18 cellular contexts compared by ENCODE assay signal in the genomic region with DNA sequence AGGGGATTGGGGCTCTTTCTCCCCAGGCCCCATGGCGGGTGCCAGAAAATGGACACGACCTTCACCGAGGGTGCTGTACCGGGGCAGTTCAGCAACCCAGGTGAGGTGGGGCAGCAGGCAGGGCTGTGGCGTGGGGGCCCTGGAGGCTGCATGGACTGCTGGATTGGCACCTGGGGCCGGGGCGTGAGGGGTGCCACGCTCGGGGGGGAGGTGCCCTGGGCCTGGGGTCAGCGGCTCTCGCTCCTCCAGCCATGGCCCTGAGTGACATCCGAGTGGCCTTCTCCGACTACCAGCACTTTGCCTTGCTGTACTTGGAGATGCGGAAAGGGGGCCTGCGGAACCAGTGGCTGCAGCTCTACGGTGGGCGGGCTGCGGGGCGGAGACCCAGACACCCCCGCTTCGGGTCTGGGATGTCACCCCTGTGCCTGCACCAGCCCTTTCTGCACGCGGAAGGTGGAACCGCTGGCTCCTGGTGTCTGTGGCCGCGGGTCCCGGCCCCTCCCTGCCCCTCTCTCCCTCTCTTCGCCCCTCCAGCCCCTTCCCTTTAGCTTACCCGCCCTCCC. TPM values are rescaled to one million over a fixed set of nuclear protein-coding genes. Genes with fewer than 3 reads are reported as not detected.
"Had no signal": no experiment of that assay in that cellular context is flagged by ENCODE, and none has a peak within 500 bp of the region (broad histone marks: within the 10 kb centered on the region; RNA-seq: fewer than 3 reads in every experiment).

No MANE protein-coding gene starts in this region.

- H3K9me3 ChIP-seq: adrenal gland, esophagus squamous epithelium, upper lobe of right lung had no signal

- H3K36me3 Mint-ChIP-seq: stimulated activated effector memory CD8-positive, alpha-beta T cell treated with anti-CD3 and anti-CD28 coated beads, Interleukin-12 subunit alpha, Interleukin-12 subunit beta, amount 100 ng/mL, for 72 hours had no signal

- H3K4me1 ChIP-seq: adrenal gland had no signal

- H3K9me3 Mint-ChIP-seq: activated B cell treated with CpG ODN at 0.5 μM for 24 hours; activated CD4-positive, alpha-beta T cell treated with anti-CD3 and anti-CD28 coated beads, Interleukin-2, amount 10 ng/mL, durations not matched to agents 7 days and 5 days; activated naive CD4-positive, alpha-beta T cell treated with anti-CD3 and anti-CD28 coated beads for 36 hours; activated T-helper 17 cell treated with anti-CD3 and anti-CD28 coated beads, Interleukin-2, amount 50 U/mL, for 72 hours; stimulated activated effector memory CD8-positive, alpha-beta T cell treated with anti-CD3 and anti-CD28 coated beads, Interleukin-12 subunit alpha, Interleukin-12 subunit beta, amount 100 ng/mL, for 72 hours; T-helper 1 cell treated with Interleukin-12 subunit alpha and Interleukin-12 subunit beta and Interleukin-4 antibody, amounts not matched to agents 30 μg/mL and 1 μg/mL, for 36 hours had no signal

- H3K27ac Mint-ChIP-seq: activated B cell treated with CpG ODN at 0.5 μM for 24 hours; activated naive CD4-positive, alpha-beta T cell treated with anti-CD3 and anti-CD28 coated beads for 36 hours; activated T-helper 17 cell treated with anti-CD3 and anti-CD28 coated beads, Interleukin-2, amount 50 U/mL, for 72 hours; stimulated activated effector memory CD8-positive, alpha-beta T cell treated with anti-CD3 and anti-CD28 coated beads, Interleukin-12 subunit alpha, Interleukin-12 subunit beta, amount 100 ng/mL, for 72 hours; T-helper 1 cell treated with Interleukin-12 subunit alpha and Interleukin-12 subunit beta and Interleukin-4 antibody, amounts not matched to agents 30 μg/mL and 1 μg/mL, for 36 hours had no signal

- H3K36me3 ChIP-seq: adrenal gland, esophagus squamous epithelium, upper lobe of right lung had no signal

- H3K4me3 Mint-ChIP-seq: activated B cell treated with CpG ODN at 0.5 μM for 24 hours; activated CD4-positive, alpha-beta T cell treated with anti-CD3 and anti-CD28 coated beads, Interleukin-2, amount 10 ng/mL, durations not matched to agents 7 days and 5 days; activated naive CD4-positive, alpha-beta T cell treated with anti-CD3 and anti-CD28 coated beads for 36 hours; activated T-helper 17 cell treated with anti-CD3 and anti-CD28 coated beads, Interleukin-2, amount 50 U/mL, for 72 hours; stimulated activated effector memory CD8-positive, alpha-beta T cell treated with anti-CD3 and anti-CD28 coated beads, Interleukin-12 subunit alpha, Interleukin-12 subunit beta, amount 100 ng/mL, for 72 hours; T-helper 1 cell treated with Interleukin-12 subunit alpha and Interleukin-12 subunit beta and Interleukin-4 antibody, amounts not matched to agents 30 μg/mL and 1 μg/mL, for 36 hours had no signal

- H3K27ac ChIP-seq: adrenal gland, esophagus squamous epithelium, skin epidermis, upper lobe of right lung had no signal

- DNase-seq: activated B cell treated with CpG ODN at 0.5 μM for 24 hours; activated CD4-positive, alpha-beta T cell treated with anti-CD3 and anti-CD28 coated beads, Interleukin-2, amount 10 ng/mL, durations not matched to agents 7 days and 5 days; activated naive CD4-positive, alpha-beta T cell treated with anti-CD3 and anti-CD28 coated beads for 36 hours; activated T-cell treated with anti-CD3 and anti-CD28 coated beads for 4 hours; adrenal gland; cerebellar nuclear complex; esophagus squamous epithelium; foreskin fibroblast; islet precursor cell; upper lobe of right lung had no signal

- H3K4me3 ChIP-seq: adrenal gland, skin epidermis, upper lobe of right lung had no signal

- ATAC-seq: activated T-helper 17 cell treated with anti-CD3 and anti-CD28 coated beads, Interleukin-2, amount 50 U/mL, for 72 hours; SK-N-SH treated with all-trans-retinoic acid at 6 μM for 48 hours; stimulated activated effector memory CD8-positive, alpha-beta T cell treated with anti-CD3 and anti-CD28 coated beads, Interleukin-12 subunit alpha, Interleukin-12 subunit beta, amount 100 ng/mL, for 72 hours; upper lobe of right lung had no signal

RNA-seq across cellular contexts. Expression of a gene that starts 1.8 kb away (rescaled TPM):
- total RNA-seq: activated B cell treated with CpG ODN at 0.5 μM for 24 hours; activated naive CD4-positive, alpha-beta T cell treated with anti-CD3 and anti-CD28 coated beads for 36 hours; dermis microvascular lymphatic vessel endothelial cell; subcutaneous adipose tissue had no signal

RNA-seq across cellular contexts. Expression of a gene that starts 7.2 kb away (rescaled TPM):
- total RNA-seq: activated B cell treated with CpG ODN at 0.5 μM for 24 hours; activated CD8-positive, alpha-beta memory T cell treated with anti-CD3 and anti-CD28 coated beads for 36 hours; activated naive CD4-positive, alpha-beta T cell treated with anti-CD3 and anti-CD28 coated beads for 36 hours had no signal

RNA-seq across cellular contexts. Expression of a gene that starts 11.8 kb away (rescaled TPM):
- total RNA-seq: activated B cell treated with CpG ODN at 0.5 μM for 24 hours; activated CD8-positive, alpha-beta memory T cell treated with anti-CD3 and anti-CD28 coated beads for 36 hours; activated naive CD4-positive, alpha-beta T cell treated with anti-CD3 and anti-CD28 coated beads for 36 hours; dermis microvascular lymphatic vessel endothelial cell had no signal

RNA-seq across cellular contexts. Expression of a gene that starts 32.5 kb away (rescaled TPM):
- total RNA-seq: dermis microvascular lymphatic vessel endothelial cell, esophagus squamous epithelium, subcutaneous adipose tissue had no signal
